In genomic region chr7:3196629-3197028, GRCh38 we compare ENCODE assay signal across 27 cellular contexts.
DNase-seq lines count a peak whose midpoint lies in the region; ATAC-seq, FAIRE-seq and TF ChIP-seq lines count a peak whose summit lies in the region.
"Had no signal": no experiment of that assay in that cellular context is flagged by ENCODE, and none has a peak within 500 bp of the region (broad histone marks: within the 10 kb centered on the region; RNA-seq: fewer than 3 reads in every experiment).

No MANE protein-coding gene starts in this region.

- ATAC-seq in Right ventricle myocardium superior (ENCODE audit: poor library complexity) (no peak), HG03025 (IDR thresholded peaks at IDR 0.05; ENCODE audit: low FRiP score, unreplicated experiment) (no peak)

- H3K4me1 ChIP-seq in mesenchymal stem cell (ENCODE audit: control insufficient read depth, insufficient read depth, low read depth, low read length): peaks cover 31% of the 10 kb centered on the region
- H3K4me1 ChIP-seq: Peyer's patch had no signal

- H3K27me3 ChIP-seq in mesenchymal stem cell (ENCODE audit: control insufficient read depth in 1 of 2, insufficient read depth in 1 of 2, low read length in 2 of 2): no peaks in the 10 kb centered on the region
- H3K27me3 ChIP-seq: Peyer's patch had no signal

- H2BK120ac ChIP-seq in mesenchymal stem cell (ENCODE audit: low read depth, low read length): no peak overlapping the region

- H3K36me3 Mint-ChIP-seq in progenitor cell of endocrine pancreas (ENCODE audit: insufficient read depth): peaks cover 11% of the 10 kb centered on the region

- H4K8ac ChIP-seq in mesenchymal stem cell (ENCODE audit: low read length): no peak overlapping the region

- H3K4me2 ChIP-seq in mesenchymal stem cell (ENCODE audit: low read length, poor library complexity, severe bottlenecking): no peak overlapping the region
- H3K4me2 ChIP-seq: KMS-11, SK-N-SH had no signal

- H3K4me3 ChIP-seq in mesenchymal stem cell (ENCODE audit: insufficient read depth in 1 of 2, low read depth in 1 of 2, low read length in 2 of 2): no peak overlapping the region
- H3K4me3 ChIP-seq: HAP-1, Peyer's patch had no signal

- FAIRE-seq in H54 (lab: Jason Lieb, UNC): no peak
- FAIRE-seq: D721Med, GM19239 had no signal

- H2BK12ac ChIP-seq in mesenchymal stem cell (ENCODE audit: low read length in 2 of 2): no peak overlapping the region

- H4K91ac ChIP-seq in mesenchymal stem cell (ENCODE audit: low read length): no peak overlapping the region

- H3K4me1 Mint-ChIP-seq in progenitor cell of endocrine pancreas (ENCODE audit: low read depth): peaks cover 48% of the 10 kb centered on the region

- H2BK15ac ChIP-seq in mesenchymal stem cell (ENCODE audit: low read depth, poor library complexity, severe bottlenecking): no peak overlapping the region

- no peaks in the 10 kb centered on the region for H3K79me1 ChIP-seq in mesenchymal stem cell (replicated peaks; ENCODE audit: low read length, poor library complexity, severe bottlenecking)

- H3K9me3 Mint-ChIP-seq in progenitor cell of endocrine pancreas (ENCODE audit: low read depth): peaks cover 20% of the 10 kb centered on the region

- H3K14ac ChIP-seq in mesenchymal stem cell (ENCODE audit: low read length in 2 of 2): no peak overlapping the region

- WGBS in mesenchymal stem cell: 93% methylated on average over 13 of the region's 14 CpGs

- no peak overlapping the region for H3K23ac ChIP-seq in mesenchymal stem cell (ENCODE audit: low read length in 2 of 2)

- H2AK5ac ChIP-seq in mesenchymal stem cell (ENCODE audit: low read length, severe bottlenecking): peak overlapping the region; percentile 51

- H2AFZ ChIP-seq in mesenchymal stem cell (ENCODE audit: low read depth, low read length): no peak overlapping the region

- H3K9ac ChIP-seq in mesenchymal stem cell (ENCODE audit: low read length): no peak overlapping the region
- H3K9ac ChIP-seq: KMS-11, SK-N-SH had no signal

- H3K27ac ChIP-seq in mesenchymal stem cell (ENCODE audit: low read length, poor library complexity, severe bottlenecking): no peak overlapping the region
- H3K27ac ChIP-seq: 22Rv1, KMS-11, Peyer's patch had no signal

- no peak for TF ChIP-seq POLR2A in H54 (IDR thresholded peaks at IDR 0.05; ENCODE audit: low read depth, low read length)

- peaks cover 13% of the 10 kb centered on the region for H3K9me3 ChIP-seq in mesenchymal stem cell (ENCODE audit: control insufficient read depth, low read length)
- H3K9me3 ChIP-seq: Peyer's patch, SK-N-SH had no signal

- H3K4me3 Mint-ChIP-seq in progenitor cell of endocrine pancreas (ENCODE audit: low read depth): no peak overlapping the region
- H3K4me3 Mint-ChIP-seq: HFFc6, IgD-negative memory B cell had no signal

- DNase-seq in cardiac septum (ENCODE audit: low spot score) (peak; percentile 26), Right ventricle myocardium superior (no peak), mesenchymal stem cell (no peak), progenitor cell of endocrine pancreas (ENCODE audit: low spot score, unreplicated experiment) (no peak), NCI-H1092 treated with DMSO at 0.1 percent for 48 hours (lab: John Stamatoyannopoulos, UW) (no peak), H54 (ENCODE audit: insufficient read length, low spot score) (no peak), A172 (ENCODE audit: low spot score) (no peak)
- DNase-seq: HFFc6, MM.1S, NCI-H1417, NCI-H1694, NCI-H2081, NCI-H2171, NCI-H226, NCI-H510A, NCI-H69, OCI-M1, Peyer's patch, SIG-M5, SK-N-SH had no signal

- no peak overlapping the region for H3K4ac ChIP-seq in mesenchymal stem cell (ENCODE audit: low read depth in 1 of 2, low read length in 2 of 2)

- no peaks in the 10 kb centered on the region for H3K36me3 ChIP-seq in mesenchymal stem cell (ENCODE audit: control insufficient read depth in 1 of 2, insufficient read depth in 2 of 2, low read depth in 1 of 2, low read length in 2 of 2)
- H3K36me3 ChIP-seq: HAP-1, Peyer's patch had no signal

- peak overlapping the region; percentile 89 for H3K27ac Mint-ChIP-seq in progenitor cell of endocrine pancreas
- H3K27ac Mint-ChIP-seq: HFFc6 had no signal

- no peak for TF ChIP-seq CTCF in progenitor cell of endocrine pancreas (IDR thresholded peaks at IDR 0.05; ENCODE audit: unreplicated experiment)

- H3K27me3 Mint-ChIP-seq in progenitor cell of endocrine pancreas: no peaks in the 10 kb centered on the region

- intact Hi-C loops in cardiac septum (cut with DNase I) (no loop called here), Right ventricle myocardium superior (cut with DNase I) (no loop called here)

- no peak overlapping the region for H3K18ac ChIP-seq in mesenchymal stem cell (ENCODE audit: low read depth in 1 of 2, low read length in 2 of 2)

- no peak overlapping the region for H2BK5ac ChIP-seq in mesenchymal stem cell (ENCODE audit: low read depth, low read length, poor library complexity, severe bottlenecking)
